8 cellular contexts compared by ENCODE assay signal in the genomic region with DNA sequence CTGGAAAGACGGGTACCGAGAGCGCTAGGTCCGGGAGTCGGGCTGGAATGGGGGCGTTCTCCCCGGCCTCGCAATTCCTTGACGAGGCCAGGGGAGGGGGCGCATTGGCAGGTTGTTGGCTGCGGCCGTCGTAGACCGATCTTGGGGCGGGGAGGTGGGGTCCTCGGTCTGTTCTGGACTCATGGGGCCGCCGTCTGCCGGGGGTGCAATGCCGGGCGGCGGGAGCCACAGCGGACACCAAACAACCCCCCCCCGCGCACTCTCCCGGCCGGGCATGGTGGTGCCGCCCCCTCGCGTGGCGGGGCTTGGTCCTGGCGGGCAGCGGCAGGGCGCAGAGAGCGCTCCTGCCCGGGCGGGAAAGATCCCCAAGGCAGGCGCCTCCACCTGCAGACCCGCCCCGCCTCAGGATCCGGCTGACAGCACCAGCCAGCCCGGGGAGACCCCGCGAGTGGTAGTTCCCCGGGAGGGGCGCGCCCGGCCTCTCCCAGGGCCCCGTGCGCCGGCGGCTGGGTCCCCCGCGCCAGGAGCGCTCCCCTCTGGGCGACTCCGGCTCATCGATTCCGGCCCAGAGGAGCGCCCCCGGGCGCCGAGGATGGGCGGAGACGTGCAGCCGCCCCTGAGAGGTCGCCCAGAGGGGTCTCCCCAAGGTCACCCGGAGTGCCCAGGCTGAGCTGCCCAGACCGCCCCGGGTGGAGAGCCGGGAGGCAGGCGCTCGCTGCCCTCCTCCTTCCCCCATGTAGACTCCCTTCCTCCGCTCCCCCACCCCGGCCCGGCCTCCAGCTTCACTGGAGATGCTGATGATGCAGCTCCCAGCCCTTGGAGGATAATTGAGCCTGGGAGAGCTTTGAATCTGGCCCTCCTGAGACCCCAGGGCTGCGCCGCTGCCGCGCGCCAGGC. TPM values are rescaled to one million over a fixed set of nuclear protein-coding genes. Genes with fewer than 3 reads are reported as not detected.
DNase-seq lines count a peak whose midpoint lies in the region; ATAC-seq and TF ChIP-seq lines count a peak whose summit lies in the region.

No MANE protein-coding gene starts in this region.

- peak overlapping the region; percentile 93 for H3K4me3 ChIP-seq in GM06990 (replicated peaks; ENCODE audit: low read depth, low read length)

- H3K36me3 ChIP-seq in GM06990 (ENCODE audit: control insufficient read depth, insufficient read depth, low read length): peaks cover 9% of the 10 kb centered on the region

- intact Hi-C loops in left cardiac atrium (cut with DNase I): no loop called here

- no peaks in the 10 kb centered on the region for H3K27me3 ChIP-seq in GM06990 (replicated peaks; ENCODE audit: control insufficient read depth, insufficient read depth, low read length)

- peak; percentile 45 for TF ChIP-seq CTCF in GM06990 (IDR thresholded peaks at IDR 0.05; ENCODE audit: insufficient read depth, low read length, poor library complexity, severe bottlenecking)

- ATAC-seq in left cardiac atrium (peak; percentile 35 to 66), GM21529 (IDR thresholded peaks at IDR 0.05; ENCODE audit: unreplicated experiment) (no peak), HG02763 (IDR thresholded peaks at IDR 0.05; ENCODE audit: unreplicated experiment) (no peak)

- peak; percentile 66 for DNase-seq in GM06990 (ENCODE audit: extremely low read depth, insufficient read length)
- peak; percentile 4 for DNase-seq in NCI-H1105 treated with DMSO at 0.1 percent for 48 hours (lab: John Stamatoyannopoulos, UW)
- DNase-seq in activated effector memory CD4-positive, alpha-beta T cell treated with anti-CD3 and anti-CD28 coated beads, Interleukin-2, amount 50 U/mL, for 16 hours: peak; percentile 80
- DNase-seq in left cardiac atrium: no peak
- DNase-seq in retina: peak; percentile 77
- DNase-seq in Kasumi-1 (lab: John Stamatoyannopoulos, UW): no peak

RNA-seq across cellular contexts. Expression of a gene that starts 0.7 kb away (rescaled TPM):
- total RNA-seq in left cardiac atrium: 1 to 10 TPM; 5.4 to 7.7 TPM

RNA-seq across cellular contexts. Expression of a gene that starts 57.9 kb away (rescaled TPM):
- total RNA-seq in left cardiac atrium: 1 to 10 TPM; 3.6 to 5.1 TPM

Comparison
In these comparisons a context has a peak if more than half of its experiments do, and no peak if none do; other contexts are left out.
1. DNase-seq: peak in GM06990 (single experiment), NCI-H1105 treated with DMSO at 0.1 percent for 48 hours (single experiment), activated effector memory CD4-positive, alpha-beta T cell treated with anti-CD3 and anti-CD28 coated beads, Interleukin-2, amount 50 U/mL, for 16 hours (single experiment) and retina (single experiment); none in left cardiac atrium (single experiment) and Kasumi-1 (0 of 2).
2. ATAC-seq: peak in left cardiac atrium (2 of 2); none in GM21529 (single experiment) and HG02763 (single experiment).